Comparison of ENCODE assay signal across 1 cellular context in genomic region chr17:9829343-9829742, GRCh38.
TF ChIP-seq lines count a peak whose summit lies in the region.

No MANE protein-coding gene starts in this region.

TF ChIP-seq in A549, 52 proteins besides CTCF, POLR2A, EP300 and RAD21 (continued from another document):
- TF ChIP-seq HMGXB4 (CRISPR knock-in tag; IDR thresholded peaks at IDR 0.05; ENCODE audit: borderline replicate concordance) (no peak), MAZ (IDR thresholded peaks at IDR 0.05; ENCODE audit: borderline replicate concordance, low read depth, low read length) (no peak), E2F6 (IDR thresholded peaks at IDR 0.05; ENCODE audit: borderline replicate concordance, low read depth) (no peak), POLR2AphosphoS2 (conservative IDR thresholded peaks at IDR 0.05; ENCODE audit: low read length) (no peak), FOXS1 (CRISPR knock-in tag; IDR thresholded peaks at IDR 0.05) (no peak), FOSB (CRISPR knock-in tag; IDR thresholded peaks at IDR 0.05) (no peak), MAX (IDR thresholded peaks at IDR 0.05) (no peak), MYC (IDR thresholded peaks at IDR 0.05; ENCODE audit: borderline replicate concordance, low read length) (no peak)
TF ChIP-seq in A549: peak in this region for 0.
